In the genomic region with DNA sequence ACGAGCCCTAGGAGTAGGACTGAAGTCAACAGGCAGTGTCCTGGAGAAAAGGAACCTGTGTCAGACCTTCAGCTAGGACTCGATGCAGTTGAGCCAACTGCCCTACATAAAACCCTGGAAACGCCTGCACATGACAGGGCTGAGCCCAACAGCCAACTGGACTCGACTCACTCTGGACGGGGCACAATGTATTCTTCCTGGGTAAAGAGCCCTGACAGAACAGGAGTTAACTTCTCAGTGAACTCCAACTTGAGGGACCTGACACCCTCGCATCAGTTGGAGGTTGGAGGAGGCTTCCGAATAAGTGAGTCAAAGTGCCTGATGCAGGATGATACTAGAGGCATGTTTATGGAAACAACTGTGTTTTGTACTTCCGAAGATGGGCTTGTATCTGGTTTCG, we compare ENCODE assay signal across 28 cellular contexts.
A peak's percentile ranks its signal among the peaks of the same experiment; 100 is the strongest.
DNase-seq lines count a peak whose midpoint lies in the region; ATAC-seq lines count a peak whose summit lies in the region.
"Had no signal": no experiment of that assay in that cellular context is flagged by ENCODE, and none has a peak within 500 bp of the region (broad histone marks: within the 10 kb centered on the region; RNA-seq: fewer than 3 reads in every experiment).

No MANE protein-coding gene starts in this region.

- POLR2A ChIA-PET in activated CD4-positive, alpha-beta T cell treated with anti-CD3 and anti-CD28 coated beads for 36 hours (lab: Charles Lee): no interaction called here

- H3K27ac ChIP-seq in mesenchymal stem cell (ENCODE audit: low read length, poor library complexity, severe bottlenecking): no peak overlapping the region
- H3K27ac ChIP-seq: 22Rv1, GM23248, upper lobe of left lung had no signal

- no peak overlapping the region for H3K4ac ChIP-seq in mesenchymal stem cell (ENCODE audit: low read depth in 1 of 2, low read length in 2 of 2)

- H2BK120ac ChIP-seq in mesenchymal stem cell (ENCODE audit: low read depth, low read length): no peak overlapping the region

- no peaks in the 10 kb centered on the region for H3K27me3 ChIP-seq in mesenchymal stem cell (ENCODE audit: control insufficient read depth in 1 of 2, insufficient read depth in 1 of 2, low read length in 2 of 2)
- H3K27me3 ChIP-seq: upper lobe of left lung had no signal

- no peak overlapping the region for H2AK5ac ChIP-seq in mesenchymal stem cell (ENCODE audit: low read length, severe bottlenecking)

- H3K4me1 Mint-ChIP-seq in activated CD4-positive, alpha-beta T cell treated with anti-CD3 and anti-CD28 coated beads for 36 hours: peaks cover 26% of the 10 kb centered on the region
- H3K4me1 Mint-ChIP-seq in activated T-helper 17 cell treated with anti-CD3 and anti-CD28 coated beads, Interleukin-2, amount 50 U/mL, for 72 hours: peaks cover 13% of the 10 kb centered on the region

- CTCF ChIA-PET in activated CD4-positive, alpha-beta T cell treated with anti-CD3 and anti-CD28 coated beads for 36 hours (lab: Charles Lee): no interaction called here

- H4K8ac ChIP-seq in mesenchymal stem cell (ENCODE audit: low read length): peak overlapping the region; percentile 38

- H3K9ac ChIP-seq in mesenchymal stem cell (ENCODE audit: low read length): peak overlapping the region; percentile 15
- H3K9ac ChIP-seq: GM23248, SK-N-SH had no signal

- H3K4me3 Mint-ChIP-seq in activated CD4-positive, alpha-beta T cell treated with anti-CD3 and anti-CD28 coated beads for 36 hours: no peak overlapping the region
- no peak overlapping the region for H3K4me3 Mint-ChIP-seq in activated T-helper 17 cell treated with anti-CD3 and anti-CD28 coated beads, Interleukin-2, amount 50 U/mL, for 72 hours
- H3K4me3 Mint-ChIP-seq: effector memory CD8-positive, alpha-beta T cell; naive B cell had no signal

- H2BK15ac ChIP-seq in mesenchymal stem cell (ENCODE audit: low read depth, poor library complexity, severe bottlenecking): no peak overlapping the region

- H4K91ac ChIP-seq in mesenchymal stem cell (ENCODE audit: low read length): no peak overlapping the region

- H3K79me1 ChIP-seq in mesenchymal stem cell (replicated peaks; ENCODE audit: low read length, poor library complexity, severe bottlenecking): peaks cover 15% of the 10 kb centered on the region

- no peak for DNase-seq in activated CD4-positive, alpha-beta T cell treated with anti-CD3 and anti-CD28 coated beads for 36 hours
- no peak for DNase-seq in activated CD4-positive, alpha-beta T cell treated with anti-CD3 and anti-CD28 coated beads for 4 hours
- DNase-seq in G401 (ENCODE audit: low spot score) (peak; percentile 37), mesenchymal stem cell (no peak), hypothalamus (lab: John Stamatoyannopoulos, UW) (no peak), SIG-M5 treated with dmso at 0.1 percent for 504 hours (lab: John Stamatoyannopoulos, UW; ENCODE audit: unreplicated experiment) (no peak)
- DNase-seq: activated CD4-positive, alpha-beta T cell treated with anti-CD3 and anti-CD28 coated beads, Interleukin-2, amount 50 U/mL, for 4 hours; activated CD4-positive, CD25-positive, alpha-beta regulatory T cell; activated effector memory CD4-positive, alpha-beta T cell treated with anti-CD3 and anti-CD28 coated beads, Interleukin-2, amount 50 U/mL, for 16 hours; C1 segment of cervical spinal cord; Caco-2; central memory CD4-positive, alpha-beta T cell; effector memory CD8-positive, alpha-beta T cell; GM23248; left ventricle myocardium superior; midbrain; naive B cell; NCI-H1092; NCI-H1694 treated with DMSO at 0.1 percent for 48 hours; SK-N-SH; stimulated activated CD4-positive, alpha-beta T cell treated with anti-CD3 and anti-CD28 coated beads, Interleukin-15, amount 100 ng/mL, for 24 hours; stimulated activated CD4-positive, alpha-beta T cell treated with anti-CD3 and anti-CD28 coated beads, Interleukin-4, amount 100 ng/mL, for 4 hours; substantia nigra; upper lobe of left lung had no signal

- H3K9me3 ChIP-seq in mesenchymal stem cell (ENCODE audit: control insufficient read depth, low read length): no peaks in the 10 kb centered on the region
- H3K9me3 ChIP-seq: Caco-2, SK-N-SH, upper lobe of left lung had no signal

- H3K4me2 ChIP-seq in mesenchymal stem cell (ENCODE audit: low read length, poor library complexity, severe bottlenecking): no peak overlapping the region
- H3K4me2 ChIP-seq: SK-N-SH had no signal

- H3K23ac ChIP-seq in mesenchymal stem cell (ENCODE audit: low read length in 2 of 2): no peak overlapping the region

- no peak for ATAC-seq in activated CD4-positive, alpha-beta T cell treated with anti-CD3 and anti-CD28 coated beads for 36 hours
- ATAC-seq in activated T-helper 17 cell treated with anti-CD3 and anti-CD28 coated beads, Interleukin-2, amount 50 U/mL, for 72 hours (replicated peaks): no peak
- no peak for ATAC-seq in GM19395 (IDR thresholded peaks at IDR 0.05; ENCODE audit: unreplicated experiment)
- ATAC-seq: effector memory CD8-positive, alpha-beta T cell; esophagus mucosa; left ventricle myocardium superior had no signal

- in situ Hi-C loops in G401 (cut with HindIII; ENCODE audit: low sequenced_read_pairs): no loop called here

- H3K36me3 ChIP-seq in mesenchymal stem cell (ENCODE audit: control insufficient read depth in 1 of 2, insufficient read depth in 2 of 2, low read depth in 1 of 2, low read length in 2 of 2): peaks cover 28 to 98% of the 10 kb centered on the region in 2 experiments

- H2BK5ac ChIP-seq in mesenchymal stem cell (ENCODE audit: low read depth, low read length, poor library complexity, severe bottlenecking): no peak overlapping the region

- H2AFZ ChIP-seq in mesenchymal stem cell (ENCODE audit: low read depth, low read length): no peak overlapping the region
- H2AFZ ChIP-seq: GM23248 had no signal

- no peak overlapping the region for H3K18ac ChIP-seq in mesenchymal stem cell (ENCODE audit: low read depth in 1 of 2, low read length in 2 of 2)

- peak overlapping the region; percentile 25 for H3K27ac Mint-ChIP-seq in activated CD4-positive, alpha-beta T cell treated with anti-CD3 and anti-CD28 coated beads for 36 hours
- peak overlapping the region; percentile 52 for H3K27ac Mint-ChIP-seq in activated T-helper 17 cell treated with anti-CD3 and anti-CD28 coated beads, Interleukin-2, amount 50 U/mL, for 72 hours

- no peaks in the 10 kb centered on the region for H3K4me1 ChIP-seq in mesenchymal stem cell (ENCODE audit: control insufficient read depth, insufficient read depth, low read depth, low read length)
- H3K4me1 ChIP-seq: Caco-2 had no signal

- intact Hi-C loops in activated CD4-positive, alpha-beta T cell treated with anti-CD3 and anti-CD28 coated beads for 36 hours (cut with DNase I, micrococcal nuclease): no loop called here

- 98% methylated on average over 9 of the region's 9 CpGs for WGBS in mesenchymal stem cell

- H3K27me3 Mint-ChIP-seq in activated CD4-positive, alpha-beta T cell treated with anti-CD3 and anti-CD28 coated beads for 36 hours: no peaks in the 10 kb centered on the region
- no peaks in the 10 kb centered on the region for H3K27me3 Mint-ChIP-seq in activated T-helper 17 cell treated with anti-CD3 and anti-CD28 coated beads, Interleukin-2, amount 50 U/mL, for 72 hours
- H3K27me3 Mint-ChIP-seq: effector memory CD8-positive, alpha-beta T cell; naive B cell had no signal

- no peaks in the 10 kb centered on the region for H3K9me3 Mint-ChIP-seq in activated CD4-positive, alpha-beta T cell treated with anti-CD3 and anti-CD28 coated beads for 36 hours (ENCODE audit: low read depth)
- no peaks in the 10 kb centered on the region for H3K9me3 Mint-ChIP-seq in activated T-helper 17 cell treated with anti-CD3 and anti-CD28 coated beads, Interleukin-2, amount 50 U/mL, for 72 hours
- H3K9me3 Mint-ChIP-seq: effector memory CD8-positive, alpha-beta T cell; naive B cell had no signal

- no peak overlapping the region for H2BK12ac ChIP-seq in mesenchymal stem cell (ENCODE audit: low read length in 2 of 2)

- H3K4me3 ChIP-seq in mesenchymal stem cell (ENCODE audit: insufficient read depth in 1 of 2, low read depth in 1 of 2, low read length in 2 of 2): no peak overlapping the region
- H3K4me3 ChIP-seq: GM23248, upper lobe of left lung had no signal

- H3K36me3 Mint-ChIP-seq in activated CD4-positive, alpha-beta T cell treated with anti-CD3 and anti-CD28 coated beads for 36 hours (ENCODE audit: low read depth): peaks cover 70% of the 10 kb centered on the region
- peaks cover 100% of the 10 kb centered on the region for H3K36me3 Mint-ChIP-seq in activated T-helper 17 cell treated with anti-CD3 and anti-CD28 coated beads, Interleukin-2, amount 50 U/mL, for 72 hours (ENCODE audit: low read depth)

- H3K14ac ChIP-seq in mesenchymal stem cell (ENCODE audit: low read length in 2 of 2): no peak overlapping the region
